Comparison of ENCODE assay signal across 9 cellular contexts in the genomic region with DNA sequence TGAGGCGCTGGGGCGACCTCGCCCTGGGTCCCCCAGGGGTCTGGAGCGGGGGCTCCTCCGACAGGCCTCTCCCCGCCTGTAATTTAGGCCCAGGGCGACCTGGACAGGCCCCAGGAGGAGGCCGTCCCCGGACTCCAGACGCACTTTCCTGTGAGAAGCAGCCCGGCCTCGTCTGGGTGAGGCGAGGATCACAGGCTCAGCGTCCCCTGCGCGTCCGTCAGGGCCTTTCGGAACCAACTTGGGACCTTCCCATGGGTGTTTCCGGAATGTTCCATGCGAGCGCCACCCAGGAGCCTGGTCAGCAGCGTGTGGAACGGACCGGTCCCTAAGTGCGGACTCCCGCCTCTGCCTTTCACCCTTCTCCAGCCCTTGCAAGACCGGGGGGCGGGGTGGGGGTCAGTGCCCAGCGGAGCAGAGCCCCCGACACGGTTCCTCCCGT. TPM values are rescaled to one million over a fixed set of nuclear protein-coding genes. Genes with fewer than 3 reads are reported as not detected.
DNase-seq lines count a peak whose midpoint lies in the region; ATAC-seq and TF ChIP-seq lines count a peak whose summit lies in the region.
"Had no signal": no experiment of that assay in that cellular context is flagged by ENCODE, and none has a peak within 500 bp of the region (broad histone marks: within the 10 kb centered on the region; RNA-seq: fewer than 3 reads in every experiment).

No MANE protein-coding gene starts in this region.

- CTCF ChIA-PET in activated CD4-positive, alpha-beta T cell treated with anti-CD3 and anti-CD28 coated beads, Interleukin-2, amount 10 ng/mL, durations not matched to agents 7 days and 5 days (lab: Charles Lee): interaction anchor here (0.6 kb wide), 1 partner anchor 207 kb away, joined by 3 read pairs; no protein-coding TSS in a partner anchor

- H3K27ac ChIP-seq in coronary artery (no peak overlapping the region), tibial nerve (peak overlapping the region; percentile 43 to 90 (median 60))

- H3K9me3 Mint-ChIP-seq in activated CD4-positive, alpha-beta T cell treated with anti-CD3 and anti-CD28 coated beads, Interleukin-2, amount 10 ng/mL, durations not matched to agents 7 days and 5 days: no peaks in the 10 kb centered on the region
- no peaks in the 10 kb centered on the region for H3K9me3 Mint-ChIP-seq in naive thymus-derived CD8-positive, alpha-beta T cell

- DNase-seq in activated CD4-positive, alpha-beta T cell treated with anti-CD3 and anti-CD28 coated beads, Interleukin-2, amount 10 ng/mL, durations not matched to agents 7 days and 5 days: no peak
- no peak for DNase-seq in activated CD4-positive, alpha-beta T cell treated with anti-CD3 and anti-CD28 coated beads, Interleukin-2, amount 50 U/mL, for 1 hour
- DNase-seq in coronary artery (ENCODE audit: low spot score) (no peak), tibial nerve (ENCODE audit: low spot score in 2 of 2) (peak in 1 of 2 donors; percentile 7), NCI-H2107 treated with DMSO at 0.1 percent for 48 hours (lab: John Stamatoyannopoulos, UW; ENCODE audit: unreplicated experiment) (no peak)
- no peak for DNase-seq in naive thymus-derived CD8-positive, alpha-beta T cell
- DNase-seq: NCI-H2029 treated with DMSO at 0.1 percent for 48 hours had no signal

- POLR2A ChIA-PET in activated CD4-positive, alpha-beta T cell treated with anti-CD3 and anti-CD28 coated beads, Interleukin-2, amount 10 ng/mL, durations not matched to agents 7 days and 5 days (lab: Charles Lee): no interaction called here
- POLR2A ChIA-PET in naive thymus-derived CD8-positive, alpha-beta T cell (lab: Charles Lee): interaction anchor here (0.5 kb wide), 1 partner anchor 123 kb away, joined by 3 read pairs; no protein-coding TSS in a partner anchor

- H3K4me3 Mint-ChIP-seq in activated CD4-positive, alpha-beta T cell treated with anti-CD3 and anti-CD28 coated beads, Interleukin-2, amount 10 ng/mL, durations not matched to agents 7 days and 5 days: peak overlapping the region; percentile 16
- H3K4me3 Mint-ChIP-seq in naive thymus-derived CD8-positive, alpha-beta T cell: peak overlapping the region in 9 of 10 donors; percentile 8 to 85 (median 54)

- TF ChIP-seq POLR2A in tibial nerve (IDR thresholded peaks at IDR 0.05): no peak

- H3K27me3 Mint-ChIP-seq in activated CD4-positive, alpha-beta T cell treated with anti-CD3 and anti-CD28 coated beads, Interleukin-2, amount 10 ng/mL, durations not matched to agents 7 days and 5 days: peaks cover 16% of the 10 kb centered on the region
- peaks cover 7 to 39% (median 26%) of the 10 kb centered on the region in 5 donors for H3K27me3 Mint-ChIP-seq in naive thymus-derived CD8-positive, alpha-beta T cell

- H3K4me1 ChIP-seq in tibial nerve: peaks cover 0 to 22% (median 0%) of the 10 kb centered on the region in 4 donors

- ATAC-seq in naive thymus-derived CD8-positive, alpha-beta T cell: no peak
- ATAC-seq in GM19463 (IDR thresholded peaks at IDR 0.05; ENCODE audit: unreplicated experiment) (no peak), HG03342 (IDR thresholded peaks at IDR 0.05; ENCODE audit: unreplicated experiment) (no peak)

- WGBS in tibial nerve, 2 donors: 75 to 88% methylated on average over 8 to 32 of the region's 32 CpGs

- no peaks in the 10 kb centered on the region for H3K36me3 ChIP-seq in tibial nerve

- no peaks in the 10 kb centered on the region for H3K36me3 Mint-ChIP-seq in activated CD4-positive, alpha-beta T cell treated with anti-CD3 and anti-CD28 coated beads, Interleukin-2, amount 10 ng/mL, durations not matched to agents 7 days and 5 days (ENCODE audit: low read depth)
- H3K36me3 Mint-ChIP-seq in naive thymus-derived CD8-positive, alpha-beta T cell: peaks cover 0 to 2% (median 0%) of the 10 kb centered on the region in 3 donors

- no peak overlapping the region for H3K27ac Mint-ChIP-seq in activated CD4-positive, alpha-beta T cell treated with anti-CD3 and anti-CD28 coated beads, Interleukin-2, amount 10 ng/mL, durations not matched to agents 7 days and 5 days
- no peak overlapping the region for H3K27ac Mint-ChIP-seq in naive thymus-derived CD8-positive, alpha-beta T cell

- no peak for TF ChIP-seq EP300 in tibial nerve (IDR thresholded peaks at IDR 0.05)

- H3K4me3 ChIP-seq in coronary artery: peak overlapping the region; percentile 84
- peak overlapping the region; percentile 36 to 88 (median 47) for H3K4me3 ChIP-seq in tibial nerve

- H3K9me3 ChIP-seq in tibial nerve: no peaks in the 10 kb centered on the region

- TF ChIP-seq CTCF in coronary artery (IDR thresholded peaks at IDR 0.05) (no peak), tibial nerve (IDR thresholded peaks at IDR 0.05) (no peak)

- H3K4me1 Mint-ChIP-seq in activated CD4-positive, alpha-beta T cell treated with anti-CD3 and anti-CD28 coated beads, Interleukin-2, amount 10 ng/mL, durations not matched to agents 7 days and 5 days: peaks cover 2% of the 10 kb centered on the region
- H3K4me1 Mint-ChIP-seq in naive thymus-derived CD8-positive, alpha-beta T cell: peaks cover 0 to 8% (median 5%) of the 10 kb centered on the region in 4 donors

- H3K27me3 ChIP-seq in tibial nerve: peaks cover 0 to 18% of the 10 kb centered on the region in 2 donors

RNA-seq across cellular contexts. Expression of gene GRTP1, which starts 1.0 kb away (rescaled TPM):
- total RNA-seq in activated CD4-positive, alpha-beta T cell treated with anti-CD3 and anti-CD28 coated beads, Interleukin-2, amount 10 ng/mL, durations not matched to agents 7 days and 5 days: 1 to 10 TPM in 1 of 2 experiments, under 1 TPM in 1; 0.45 to 1.0 TPM
- not detected for total RNA-seq in naive thymus-derived CD8-positive, alpha-beta T cell
- not detected for polyA plus RNA-seq in naive thymus-derived CD8-positive, alpha-beta T cell
- 10 to 100 TPM in 2 of 4 donors, 1 to 10 TPM in 2; 9.0 to 19.2 (median 9.9) TPM for total RNA-seq in tibial nerve

Comparison
In these comparisons a context has a peak if more than half of its experiments do, and no peak if none do; other contexts are left out.
1. H3K27ac ChIP-seq: peak in tibial nerve (4 of 4); none in coronary artery (0 of 2).
2. RNA of gene GRTP1, which starts 1.0 kb away (total RNA-seq): 9.0 to 19.2 TPM in tibial nerve; 0.45 to 1.0 TPM in activated CD4-positive, alpha-beta T cell treated with anti-CD3 and anti-CD28 coated beads, Interleukin-2, amount 10 ng/mL, durations not matched to agents 7 days and 5 days and not detected in naive thymus-derived CD8-positive, alpha-beta T cell; every median in the first group is over 4 times any median in the second.